8 cellular contexts compared by ENCODE assay signal in genomic region chr14:61472801-61473376, GRCh38.
DNase-seq lines count a peak whose midpoint lies in the region; ATAC-seq and TF ChIP-seq lines count a peak whose summit lies in the region.

No MANE protein-coding gene starts in this region.

- H3K36me3 ChIP-seq in Karpas-422 (ENCODE audit: insufficient read depth, low read length) = no peaks in the 10 kb centered on the region

- DNase-seq in Karpas-422 (peak; percentile 61), foreskin melanocyte (peak; percentile 59), retina (no peak), foreskin keratinocyte (no peak), occipital lobe (lab: John Stamatoyannopoulos, UW) (no peak)
- peak; percentile 67 for DNase-seq in activated CD8-positive, alpha-beta memory T cell treated with anti-CD3 and anti-CD28 coated beads, Interleukin-2, amount 50 U/mL, for 4 hours
- peak; percentile 61 to 78 for DNase-seq in stimulated activated CD8-positive, alpha-beta memory T cell treated with anti-CD3 and anti-CD28 coated beads, Interleukin-15, amount 100 ng/mL, for 48 hours (ENCODE audit: low read depth in 2 of 2)

- H3K79me2 ChIP-seq in Karpas-422 (ENCODE audit: low read length) = no peaks in the 10 kb centered on the region

- TF ChIP-seq CTCF in foreskin keratinocyte (conservative IDR thresholded peaks at IDR 0.05) = no peak

- H3K27me3 ChIP-seq in Karpas-422 (ENCODE audit: low read length) (no peaks in the 10 kb centered on the region), foreskin keratinocyte (peaks cover 4% of the 10 kb centered on the region)

- no peaks in the 10 kb centered on the region for H3K9me3 ChIP-seq in Karpas-422 (ENCODE audit: low read length)

- H3K9ac ChIP-seq in Karpas-422 (ENCODE audit: low read length) = peak overlapping the region; percentile 72

- H3K4me1 ChIP-seq in Karpas-422 (ENCODE audit: low read length) (peaks cover 73% of the 10 kb centered on the region), foreskin keratinocyte (peaks cover 20% of the 10 kb centered on the region)

- peak overlapping the region; percentile 87 for H3K4me2 ChIP-seq in Karpas-422 (ENCODE audit: low read depth, low read length, poor library complexity, severe bottlenecking)

- H3K9me2 ChIP-seq in Karpas-422 (replicated peaks; ENCODE audit: insufficient read depth, low read length) = no peaks in the 10 kb centered on the region

- peak overlapping the region; percentile 19 for H2AFZ ChIP-seq in Karpas-422 (ENCODE audit: low read length)

- H3K27ac ChIP-seq in Karpas-422 (ENCODE audit: low read length) (peak overlapping the region; percentile 92), foreskin keratinocyte (no peak overlapping the region)

- H3K4me3 ChIP-seq in Karpas-422 (ENCODE audit: low read length) = peak overlapping the region; percentile 66

- no peaks in the 10 kb centered on the region for H4K20me1 ChIP-seq in Karpas-422 (ENCODE audit: insufficient read depth, low read depth, low read length)

- ATAC-seq in HG03378 (IDR thresholded peaks at IDR 0.05; ENCODE audit: unreplicated experiment) (no peak), foreskin keratinocyte (no peak)

Comparison
In these comparisons a context has a peak if more than half of its experiments do, and no peak if none do; other contexts are left out.
1. DNase-seq: peak in Karpas-422 (single experiment), activated CD8-positive, alpha-beta memory T cell treated with anti-CD3 and anti-CD28 coated beads, Interleukin-2, amount 50 U/mL, for 4 hours (single experiment), foreskin melanocyte (single experiment) and stimulated activated CD8-positive, alpha-beta memory T cell treated with anti-CD3 and anti-CD28 coated beads, Interleukin-15, amount 100 ng/mL, for 48 hours (2 of 2); none in retina (single experiment), foreskin keratinocyte (0 of 2) and occipital lobe (single experiment).